8 cellular contexts compared by ENCODE assay signal in the genomic region with DNA sequence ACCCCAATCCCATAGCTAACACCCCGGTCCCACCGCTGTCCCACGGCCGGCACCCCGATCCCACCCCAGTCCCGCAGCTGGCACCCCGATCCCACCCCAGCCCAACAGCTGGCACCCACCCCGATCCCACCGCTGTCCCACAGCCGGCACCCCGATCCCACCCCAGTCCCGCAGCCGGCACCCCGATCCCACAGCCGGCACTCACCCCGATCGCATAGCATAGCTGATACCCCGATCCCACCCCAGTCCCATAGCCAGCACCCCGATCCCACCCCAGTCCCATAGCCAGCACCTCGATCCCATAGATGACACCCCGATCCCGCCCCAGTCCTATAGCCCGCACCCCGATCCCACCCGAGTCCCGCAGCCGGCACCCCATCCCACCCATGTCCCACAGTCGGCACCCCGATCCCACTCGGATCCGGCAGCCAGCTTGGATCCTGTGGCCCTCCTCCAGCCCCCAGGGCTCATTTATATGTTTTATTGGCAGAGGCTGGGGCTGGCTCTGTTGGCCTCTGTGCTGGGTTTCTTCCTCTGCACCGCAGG. TPM values are rescaled to one million over a fixed set of nuclear protein-coding genes. Genes with fewer than 3 reads are reported as not detected.
DNase-seq lines count a peak whose midpoint lies in the region; ATAC-seq and TF ChIP-seq lines count a peak whose summit lies in the region.

No MANE protein-coding gene starts in this region.

- no peaks in the 10 kb centered on the region for H3K36me3 ChIP-seq in H7 (replicated peaks; ENCODE audit: control insufficient read depth, insufficient read depth, low read length)
- H3K36me3 ChIP-seq in heart right ventricle = no peaks in the 10 kb centered on the region
- H3K36me3 ChIP-seq in sigmoid colon = no peaks in the 10 kb centered on the region

- intact Hi-C loops in heart right ventricle (cut with DNase I) (loop anchor here in 5 of 10 donors (1.0 to 10.0 kb wide), 4 partner anchors 31 to 237 kb away; partner anchors contain the start of genes ABHD16B (in 2 of the 5), HELZ2 (in 2 of the 5), RTEL1 (in 2 of the 5) and TPD52L2 (in 2 of the 5)), sigmoid colon (cut with DNase I) (loop anchor here (2.0 kb wide), 3 partner anchors 27 to 113 kb away; partner anchors contain the start of gene HELZ2)

- TF ChIP-seq CTCF in heart right ventricle (IDR thresholded peaks at IDR 0.05) = no peak
- TF ChIP-seq CTCF in sigmoid colon (IDR thresholded peaks at IDR 0.05) = no peak

- no peak for TF ChIP-seq EP300 in sigmoid colon (IDR thresholded peaks at IDR 0.05)

- 8 to 16% methylated on average over 21 to 32 of the region's 32 CpGs for WGBS in heart right ventricle, 2 donors
- 4 to 6% methylated on average over 32 of the region's 32 CpGs for WGBS in sigmoid colon, 2 donors

- no peaks in the 10 kb centered on the region for H3K27me3 Mint-ChIP-seq in activated CD8-positive, alpha-beta T cell treated with anti-CD3 and anti-CD28 coated beads, Interleukin-2, amount 10 ng/mL, durations not matched to agents 7 days and 5 days (ENCODE audit: low read depth)

- no peaks in the 10 kb centered on the region for H3K9me3 Mint-ChIP-seq in activated CD8-positive, alpha-beta T cell treated with anti-CD3 and anti-CD28 coated beads, Interleukin-2, amount 10 ng/mL, durations not matched to agents 7 days and 5 days (ENCODE audit: insufficient read depth)

- CTCF ChIA-PET in activated CD8-positive, alpha-beta T cell treated with anti-CD3 and anti-CD28 coated beads, Interleukin-2, amount 10 ng/mL, durations not matched to agents 7 days and 5 days (lab: Charles Lee) = interaction anchor here (1.0 to 1.4 kb wide), 5 partner anchors 12 to 90 kb away, joined by 3 to 10 read pairs (median 3); partner anchors contain the start of genes ARFRP1, PTK6 and ZGPAT

- no peak for TF ChIP-seq POLR2A in sigmoid colon (IDR thresholded peaks at IDR 0.05)

- H3K27ac ChIP-seq in heart right ventricle = peak overlapping the region; percentile 90 to 99 (median 97)
- peak overlapping the region; percentile 95 to 99 (median 96) for H3K27ac ChIP-seq in sigmoid colon

- H3K27me3 ChIP-seq in H7 (ENCODE audit: control insufficient read depth, insufficient read depth, low read length) = no peaks in the 10 kb centered on the region
- H3K27me3 ChIP-seq in heart right ventricle = no peaks in the 10 kb centered on the region
- H3K27me3 ChIP-seq in sigmoid colon = no peaks in the 10 kb centered on the region

- H3K36me3 Mint-ChIP-seq in activated CD8-positive, alpha-beta T cell treated with anti-CD3 and anti-CD28 coated beads, Interleukin-2, amount 10 ng/mL, durations not matched to agents 7 days and 5 days (ENCODE audit: low read depth) = peaks cover 22% of the 10 kb centered on the region

- peak overlapping the region; percentile 96 for H3K4me3 Mint-ChIP-seq in activated CD8-positive, alpha-beta T cell treated with anti-CD3 and anti-CD28 coated beads, Interleukin-2, amount 10 ng/mL, durations not matched to agents 7 days and 5 days

- H3K4me3 ChIP-seq in H7 (ENCODE audit: insufficient read depth, low read depth, low read length) = peak overlapping the region; percentile 94
- H3K4me3 ChIP-seq in heart right ventricle = peak overlapping the region; percentile 65 to 99 (median 92)
- H3K4me3 ChIP-seq in sigmoid colon = peak overlapping the region; percentile 79 to 98 (median 90)

- DNase-seq in H7 = no peak
- DNase-seq in activated CD8-positive, alpha-beta T cell treated with anti-CD3 and anti-CD28 coated beads, Interleukin-2, amount 10 ng/mL, durations not matched to agents 7 days and 5 days = no peak
- no peak for DNase-seq in heart right ventricle
- no peak for DNase-seq in sigmoid colon
- no peak for DNase-seq in NCI-H526 (lab: John Stamatoyannopoulos, UW)
- DNase-seq in MV-4-11 (lab: John Stamatoyannopoulos, UW) = no peak

- H3K4me1 Mint-ChIP-seq in activated CD8-positive, alpha-beta T cell treated with anti-CD3 and anti-CD28 coated beads, Interleukin-2, amount 10 ng/mL, durations not matched to agents 7 days and 5 days (ENCODE audit: low read depth) = peaks cover 20% of the 10 kb centered on the region

- peak overlapping the region; percentile 94 for H3K27ac Mint-ChIP-seq in activated CD8-positive, alpha-beta T cell treated with anti-CD3 and anti-CD28 coated beads, Interleukin-2, amount 10 ng/mL, durations not matched to agents 7 days and 5 days

- POLR2A ChIA-PET in activated CD8-positive, alpha-beta T cell treated with anti-CD3 and anti-CD28 coated beads, Interleukin-2, amount 10 ng/mL, durations not matched to agents 7 days and 5 days (lab: Charles Lee) = interaction anchor here (0.6 to 3.6 kb wide), 9 partner anchors 8 to 80 kb away, joined by 3 to 34 read pairs (median 4); partner anchors contain the start of genes ARFRP1, HELZ2, RTEL1 and STMN3

- ATAC-seq in activated CD8-positive, alpha-beta T cell treated with anti-CD3 and anti-CD28 coated beads, Interleukin-2, amount 10 ng/mL, durations not matched to agents 7 days and 5 days = peak; percentile 17
- peak in 7 of 8 donors; percentile 1 to 36 (median 20) for ATAC-seq in heart right ventricle
- ATAC-seq in GM19351 (IDR thresholded peaks at IDR 0.05; ENCODE audit: unreplicated experiment) = no peak
- no peak for ATAC-seq in GM18511 (IDR thresholded peaks at IDR 0.05; ENCODE audit: unreplicated experiment)

- H3K4me1 ChIP-seq in heart right ventricle (peaks cover 0 to 33% (median 24%) of the 10 kb centered on the region in 9 donors), sigmoid colon (peaks cover 0 to 37% (median 21%) of the 10 kb centered on the region in 4 donors)

- H3K9me3 ChIP-seq in heart right ventricle = no peaks in the 10 kb centered on the region
- H3K9me3 ChIP-seq in sigmoid colon = no peaks in the 10 kb centered on the region

RNA-seq across cellular contexts. Expression of gene GMEB2, which starts 0.9 kb away (rescaled TPM):
- total RNA-seq in H7 (2014; rRNA removed; shearing (Covaris generic)) = 17.0 and 21.4 TPM in 2 replicates
- 10 to 100 TPM; 16.2 TPM for total RNA-seq in activated CD8-positive, alpha-beta T cell treated with anti-CD3 and anti-CD28 coated beads, Interleukin-2, amount 10 ng/mL, durations not matched to agents 7 days and 5 days
- 1 to 10 TPM; 4.9 to 7.5 (median 5.8) TPM for total RNA-seq in heart right ventricle
- polyA plus RNA-seq in heart right ventricle = 1 to 10 TPM; 6.0 to 8.2 TPM
- total RNA-seq in sigmoid colon = 1 to 10 TPM; 6.2 to 8.2 (median 8.0) TPM
- 10 to 100 TPM in 1 of 3 donors, 1 to 10 TPM in 2; 6.0 to 15.1 (median 7.4) TPM for polyA plus RNA-seq in sigmoid colon

RNA-seq across cellular contexts. Expression of gene STMN3, which starts 25.5 kb away (rescaled TPM):
- 24.9 and 32.7 TPM in 2 replicates for total RNA-seq in H7 (2014; rRNA removed; shearing (Covaris generic))
- 10 to 100 TPM; 13.1 to 13.3 TPM for total RNA-seq in activated CD8-positive, alpha-beta T cell treated with anti-CD3 and anti-CD28 coated beads, Interleukin-2, amount 10 ng/mL, durations not matched to agents 7 days and 5 days
- 1 to 10 TPM; 1.7 to 9.9 (median 3.9) TPM for total RNA-seq in heart right ventricle
- polyA plus RNA-seq in heart right ventricle = 1 to 10 TPM; 9.7 TPM
- total RNA-seq in sigmoid colon = 10 to 100 TPM; 14.6 to 22.1 (median 20.1) TPM
- 10 to 100 TPM in 1 of 3 donors, 1 to 10 TPM in 2; 1.8 to 25.2 (median 6.6) TPM for polyA plus RNA-seq in sigmoid colon

RNA-seq across cellular contexts. Expression of gene RTEL1, which starts 30.3 kb away (rescaled TPM):
- 15.1 and 22.4 TPM in 2 replicates for total RNA-seq in H7 (2014; rRNA removed; shearing (Covaris generic))
- total RNA-seq in activated CD8-positive, alpha-beta T cell treated with anti-CD3 and anti-CD28 coated beads, Interleukin-2, amount 10 ng/mL, durations not matched to agents 7 days and 5 days = 10 to 100 TPM; 49.8 to 54.3 TPM
- 10 to 100 TPM in 5 of 10 donors, 1 to 10 TPM in 5; 6.1 to 14.5 (median 10.3) TPM for total RNA-seq in heart right ventricle
- polyA plus RNA-seq in heart right ventricle = 10 to 100 TPM in 1 of 2 donors, 1 to 10 TPM in 1; 5.3 to 18.8 TPM
- total RNA-seq in sigmoid colon = 10 to 100 TPM; 19.6 to 44.3 (median 31.4) TPM
- 10 to 100 TPM in 1 of 3 donors, 1 to 10 TPM in 2; 3.6 to 22.4 (median 9.0) TPM for polyA plus RNA-seq in sigmoid colon

RNA-seq across cellular contexts. Expression of gene HELZ2, which starts 53.7 kb away (rescaled TPM):
- total RNA-seq in H7 (2014; rRNA removed; shearing (Covaris generic)) = 20.1 and 27.5 TPM in 2 replicates
- total RNA-seq in activated CD8-positive, alpha-beta T cell treated with anti-CD3 and anti-CD28 coated beads, Interleukin-2, amount 10 ng/mL, durations not matched to agents 7 days and 5 days = 100 to 1,000 TPM in 1 of 2 experiments, 10 to 100 TPM in 1; 99.1 to 102 TPM
- 10 to 100 TPM; 10.8 to 34.3 (median 12.7) TPM for total RNA-seq in heart right ventricle
- 10 to 100 TPM in 1 of 2 donors, 1 to 10 TPM in 1; 4.8 to 12.2 TPM for polyA plus RNA-seq in heart right ventricle
- total RNA-seq in sigmoid colon = 10 to 100 TPM in 3 of 4 donors, 1 to 10 TPM in 1; 9.5 to 48.1 (median 15.4) TPM
- 10 to 100 TPM in 1 of 3 donors, 1 to 10 TPM in 2; 1.2 to 38.4 (median 3.5) TPM for polyA plus RNA-seq in sigmoid colon

Comparison
In these comparisons a context has a peak if more than half of its experiments do, and no peak if none do; other contexts are left out.
1. ATAC-seq: peak in activated CD8-positive, alpha-beta T cell treated with anti-CD3 and anti-CD28 coated beads, Interleukin-2, amount 10 ng/mL, durations not matched to agents 7 days and 5 days (single experiment) and heart right ventricle (7 of 8); none in GM19351 (single experiment) and GM18511 (single experiment).
2. Peak in every context shown above with its lines, with median percentiles within 50 percentile points of each other: H3K4me3 ChIP-seq.